ENCODE assay signal across 4 cellular contexts in the genomic region with DNA sequence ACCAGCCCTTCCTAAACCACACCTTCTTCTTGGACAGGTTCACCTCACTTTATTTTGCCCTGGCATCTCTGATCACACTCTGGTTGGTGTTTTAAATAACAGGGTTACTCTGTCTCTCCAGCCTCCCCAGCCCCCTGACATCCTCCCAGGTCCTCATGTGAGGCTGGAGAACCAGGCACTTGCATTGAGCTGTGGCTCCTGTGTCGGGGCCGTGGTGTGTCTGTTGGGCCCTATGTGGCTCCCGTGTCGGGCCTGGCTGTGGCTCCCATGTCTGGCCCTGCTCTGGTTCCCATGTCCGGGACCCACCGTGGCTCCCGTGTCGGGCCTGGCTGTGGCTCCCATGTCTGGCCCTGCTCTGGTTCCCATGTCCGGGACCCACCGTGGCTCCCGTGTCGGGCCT.
TF ChIP-seq lines count a peak whose summit lies in the region.
"Not testable (repeated sequence)": the region's sequence is repeated elsewhere in the genome, so short reads cannot be mapped to it uniquely, and the experiment has no call there.

No MANE protein-coding gene starts in this region.

- H3K4me3 ChIP-seq in BLaER1 treated with 17β-estradiol and CSF1 and Interleukin-3, amounts not matched to agents 10 nM and 100 nM; muscle layer of duodenum (ENCODE audit: low read depth in 1 of 2, low read length in 2 of 2); stomach smooth muscle (ENCODE audit: low read length in 2 of 2): not testable (repeated sequence)

- H3K9me3 ChIP-seq in BLaER1 treated with 17β-estradiol and CSF1 and Interleukin-3, amounts not matched to agents 10 nM and 100 nM (replicated peaks in 1 of 11): peaks cover 18 to 35% (median 27%) of the 10 kb centered on the region in 11 experiments; a peak in 21 of 22 replicates
- H3K9me3 ChIP-seq in muscle layer of duodenum (ENCODE audit: control insufficient read depth in 1 of 2, low read length in 2 of 2); stomach smooth muscle (ENCODE audit: control insufficient read depth in 2 of 2, low read length in 2 of 2): not testable (repeated sequence)

- TF ChIP-seq CTCF in VCaP (conservative IDR thresholded peaks at IDR 0.05): not testable (repeated sequence)

- not testable (repeated sequence) for H3K36me3 ChIP-seq in BLaER1 treated with 17β-estradiol and CSF1 and Interleukin-3, amounts not matched to agents 10 nM and 100 nM; muscle layer of duodenum (ENCODE audit: control insufficient read depth in 1 of 2, insufficient read depth in 2 of 2, low read length in 2 of 2)
- H3K36me3 ChIP-seq in stomach smooth muscle (ENCODE audit: control insufficient read depth in 2 of 2, insufficient read depth in 2 of 2, low read length in 2 of 2): peaks cover 11 to 15% of the 10 kb centered on the region in 2 donors

- not testable (repeated sequence) for H3K27ac ChIP-seq in BLaER1 treated with 17β-estradiol and CSF1 and Interleukin-3, amounts not matched to agents 10 nM and 100 nM
- H3K27ac ChIP-seq in VCaP: peak overlapping the region; percentile 98
- peak overlapping the region; percentile 57 for H3K27ac ChIP-seq in muscle layer of duodenum (ENCODE audit: low read length)
- H3K27ac ChIP-seq in stomach smooth muscle (ENCODE audit: low read length): peak overlapping the region; percentile 88

- H3K4me1 ChIP-seq in BLaER1 treated with 17β-estradiol and CSF1 and Interleukin-3, amounts not matched to agents 10 nM and 100 nM: peaks cover 13 to 53% (median 51%) of the 10 kb centered on the region in 10 experiments
- H3K4me1 ChIP-seq in muscle layer of duodenum (ENCODE audit: control insufficient read depth in 1 of 2, insufficient read depth in 2 of 2, low read length in 2 of 2): not testable (repeated sequence)
- H3K4me1 ChIP-seq in stomach smooth muscle (ENCODE audit: control insufficient read depth, insufficient read depth, low read length): peaks cover 36% of the 10 kb centered on the region

- H3K4me2 ChIP-seq in BLaER1 treated with 17β-estradiol and CSF1 and Interleukin-3, amounts not matched to agents 10 nM and 100 nM: peak overlapping the region in 8 of 11 experiments; percentile 45 to 79 (median 54); a peak in 16 of 22 replicates

- H3K27me3 ChIP-seq in BLaER1 treated with 17β-estradiol and CSF1 and Interleukin-3, amounts not matched to agents 10 nM and 100 nM; muscle layer of duodenum (ENCODE audit: low read depth, low read length); stomach smooth muscle (ENCODE audit: control insufficient read depth in 1 of 2, insufficient read depth in 2 of 2, low read length in 2 of 2): not testable (repeated sequence)

- not testable (repeated sequence) for H3K9ac ChIP-seq in BLaER1 treated with 17β-estradiol and CSF1 and Interleukin-3, amounts not matched to agents 10 nM and 100 nM
- peak overlapping the region in 1 of 2 donors; percentile 6 for H3K9ac ChIP-seq in stomach smooth muscle (ENCODE audit: low read length in 2 of 2)

- not testable (repeated sequence) for H4K20me1 ChIP-seq in BLaER1 treated with 17β-estradiol and CSF1 and Interleukin-3, amounts not matched to agents 10 nM and 100 nM
